Comparison of ENCODE assay signal across 1 cellular context in the genomic region with DNA sequence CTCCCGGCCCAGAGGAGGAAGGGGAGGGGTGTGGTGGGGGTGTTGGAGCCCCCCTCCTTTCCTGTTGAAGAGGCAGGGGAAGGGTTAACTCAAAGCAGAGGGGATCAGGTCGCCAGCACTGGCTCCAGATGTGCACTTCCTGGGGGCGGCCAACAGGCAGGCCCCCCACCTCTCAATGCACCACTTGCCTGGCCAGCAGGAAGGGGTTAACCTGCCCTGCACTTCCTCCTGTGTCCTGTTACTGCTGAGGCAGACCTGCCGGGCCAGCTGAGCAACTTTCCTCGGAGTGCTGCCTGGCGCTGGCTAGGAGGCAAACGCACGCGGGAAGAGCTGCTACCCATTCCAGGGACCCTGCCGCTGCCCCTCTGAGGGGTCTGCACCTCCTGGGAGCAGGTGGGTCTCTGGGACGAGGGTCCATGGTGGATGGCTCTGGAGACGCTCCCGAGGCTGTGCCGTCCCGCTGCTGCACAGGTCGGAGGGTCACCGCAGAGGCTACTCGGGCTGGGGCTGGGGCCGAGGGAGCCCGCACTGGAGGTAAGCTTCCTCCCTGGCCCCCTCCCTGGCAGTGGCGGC.
TF ChIP-seq lines count a peak whose summit lies in the region.

A gene (plus strand): TSS at position 284 of the 573 bp plus-strand sequence. CDS start 3,822 bp downstream, outside the sequence.

TF ChIP-seq in WTC11, 78 proteins besides CTCF, POLR2A, EP300 and RAD21 (continued from another document):
- TF ChIP-seq, protein P1, sequence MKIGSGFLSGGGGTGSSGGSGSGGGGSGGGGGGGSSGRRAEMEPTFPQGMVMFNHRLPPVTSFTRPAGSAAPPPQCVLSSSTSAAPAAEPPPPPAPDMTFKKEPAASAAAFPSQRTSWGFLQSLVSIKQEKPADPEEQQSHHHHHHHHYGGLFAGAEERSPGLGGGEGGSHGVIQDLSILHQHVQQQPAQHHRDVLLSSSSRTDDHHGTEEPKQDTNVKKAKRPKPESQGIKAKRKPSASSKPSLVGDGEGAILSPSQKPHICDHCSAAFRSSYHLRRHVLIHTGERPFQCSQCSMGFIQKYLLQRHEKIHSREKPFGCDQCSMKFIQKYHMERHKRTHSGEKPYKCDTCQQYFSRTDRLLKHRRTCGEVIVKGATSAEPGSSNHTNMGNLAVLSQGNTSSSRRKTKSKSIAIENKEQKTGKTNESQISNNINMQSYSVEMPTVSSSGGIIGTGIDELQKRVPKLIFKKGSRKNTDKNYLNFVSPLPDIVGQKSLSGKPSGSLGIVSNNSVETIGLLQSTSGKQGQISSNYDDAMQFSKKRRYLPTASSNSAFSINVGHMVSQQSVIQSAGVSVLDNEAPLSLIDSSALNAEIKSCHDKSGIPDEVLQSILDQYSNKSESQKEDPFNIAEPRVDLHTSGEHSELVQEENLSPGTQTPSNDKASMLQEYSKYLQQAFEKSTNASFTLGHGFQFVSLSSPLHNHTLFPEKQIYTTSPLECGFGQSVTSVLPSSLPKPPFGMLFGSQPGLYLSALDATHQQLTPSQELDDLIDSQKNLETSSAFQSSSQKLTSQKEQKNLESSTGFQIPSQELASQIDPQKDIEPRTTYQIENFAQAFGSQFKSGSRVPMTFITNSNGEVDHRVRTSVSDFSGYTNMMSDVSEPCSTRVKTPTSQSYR (CRISPR knock-in tag; IDR thresholded peaks at IDR 0.05), result peak; percentile 70; the same call in 1 of the 2 replicates
- TF ChIP-seq ETV6 (CRISPR knock-in tag; IDR thresholded peaks at IDR 0.05) (peak; percentile 64), OVOL2 (CRISPR knock-in tag; IDR thresholded peaks at IDR 0.05; ENCODE audit: borderline replicate concordance) (no peak), SP1 (CRISPR knock-in tag; conservative IDR thresholded peaks at IDR 0.05) (peak; percentile 64), NFE2L1 (CRISPR knock-in tag; IDR thresholded peaks at IDR 0.05) (0 out of 2 replicates have a peak, but pooled peaks have one; percentile 53)
- TF ChIP-seq, protein P2, sequence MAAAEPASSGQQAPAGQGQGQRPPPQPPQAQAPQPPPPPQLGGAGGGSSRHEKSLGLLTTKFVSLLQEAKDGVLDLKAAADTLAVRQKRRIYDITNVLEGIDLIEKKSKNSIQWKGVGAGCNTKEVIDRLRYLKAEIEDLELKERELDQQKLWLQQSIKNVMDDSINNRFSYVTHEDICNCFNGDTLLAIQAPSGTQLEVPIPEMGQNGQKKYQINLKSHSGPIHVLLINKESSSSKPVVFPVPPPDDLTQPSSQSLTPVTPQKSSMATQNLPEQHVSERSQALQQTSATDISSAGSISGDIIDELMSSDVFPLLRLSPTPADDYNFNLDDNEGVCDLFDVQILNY (CRISPR knock-in tag; IDR thresholded peaks at IDR 0.05), result no peak
